1 cellular context compared by ENCODE assay signal in genomic region chr13:21050288-21051197, GRCh38.
TF ChIP-seq lines count a peak whose summit lies in the region.

No MANE protein-coding gene starts in this region.

TF ChIP-seq in GM12878, 131 proteins besides CTCF, POLR2A, EP300 and RAD21:
- no peak for TF ChIP-seq ZNF687 (IDR thresholded peaks at IDR 0.05)
- no peak for TF ChIP-seq SP1 (IDR thresholded peaks at IDR 0.05; ENCODE audit: low read depth, low read length)
- no peak for TF ChIP-seq YBX1 (IDR thresholded peaks at IDR 0.05)
- TF ChIP-seq IKZF1 (conservative IDR thresholded peaks at IDR 0.05), result no peak
- TF ChIP-seq MEF2B (IDR thresholded peaks at IDR 0.05; ENCODE audit: partially characterized antibody, poor library complexity, severe bottlenecking), result no peak
- peak in 1 of 2 experiments; percentile 17; a peak in 1 of 4 replicates for TF ChIP-seq BHLHE40 (IDR thresholded peaks at IDR 0.05; ENCODE audit: borderline replicate concordance in 1 of 2, low read depth in 2 of 2, low read length in 1 of 2)
- TF ChIP-seq SUPT20H (IDR thresholded peaks at IDR 0.05; ENCODE audit: borderline replicate concordance, control insufficient read depth, low read depth, low read length), result no peak
- TF ChIP-seq STAT1 (conservative IDR thresholded peaks at IDR 0.05), result no peak
